Comparison of ENCODE assay signal across 26 cellular contexts in the genomic region with DNA sequence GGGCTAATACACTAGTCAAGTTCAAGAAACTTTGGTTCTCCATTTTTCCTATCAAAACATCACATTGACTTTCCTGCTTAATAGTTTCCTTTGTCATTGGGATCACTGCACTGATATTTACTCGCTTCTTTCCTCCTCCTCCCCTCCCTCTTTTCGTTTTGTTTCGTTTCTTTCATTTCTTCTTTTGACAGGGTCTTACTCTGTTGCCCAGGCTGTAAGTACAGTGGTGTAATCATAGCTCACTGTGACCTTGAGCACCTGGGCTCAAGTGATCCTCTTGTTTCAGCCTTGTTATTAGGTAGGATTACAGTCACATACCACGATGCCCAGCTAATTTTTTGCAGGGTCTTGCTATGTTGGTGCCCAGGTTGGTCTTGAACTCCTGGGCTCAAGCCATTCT.
"Had no signal": no experiment of that assay in that cellular context is flagged by ENCODE, and none has a peak within 500 bp of the region (broad histone marks: within the 10 kb centered on the region; RNA-seq: fewer than 3 reads in every experiment).

No MANE protein-coding gene starts in this region.

- ATAC-seq: activated CD4-positive, alpha-beta T cell treated with anti-CD3 and anti-CD28 coated beads for 36 hours; activated T-cell treated with anti-CD3 and anti-CD28 coated beads, Interleukin-2, amount 50 U/mL, for 4 hours; pancreas; psoas muscle; stimulated activated naive CD8-positive, alpha-beta T cell treated with anti-CD3 and anti-CD28 coated beads, Interleukin-15, amount 100 ng/mL, for 72 hours had no signal

- H3K27me3 Mint-ChIP-seq: activated B cell treated with CpG ODN at 0.5 μM for 24 hours; activated CD4-positive, alpha-beta T cell treated with anti-CD3 and anti-CD28 coated beads for 36 hours; brain; stimulated activated naive CD8-positive, alpha-beta T cell treated with anti-CD3 and anti-CD28 coated beads, Interleukin-15, amount 100 ng/mL, for 72 hours had no signal

- H3K4me3 Mint-ChIP-seq: activated B cell treated with CpG ODN at 0.5 μM for 24 hours; activated CD4-positive, alpha-beta T cell treated with anti-CD3 and anti-CD28 coated beads for 36 hours; activated T-cell treated with anti-CD3 and anti-CD28 coated beads, Interleukin-2, amount 50 U/mL, for 4 hours; brain; nephron progenitor cell; stimulated activated naive CD8-positive, alpha-beta T cell treated with anti-CD3 and anti-CD28 coated beads, Interleukin-15, amount 100 ng/mL, for 72 hours had no signal

- H3K27ac Mint-ChIP-seq: activated B cell treated with CpG ODN at 0.5 μM for 24 hours; activated CD4-positive, alpha-beta T cell treated with anti-CD3 and anti-CD28 coated beads for 36 hours; activated T-helper 2 cell treated with anti-CD3 and anti-CD28 coated beads, Interferon-gamma antibody, Interleukin-2, Interleukin-4, amounts not matched to agents 10 μg/mL and 5 μg/mL and 100 μg/mL, durations not matched to agents 14 hours and 24 hours and 36 hours; nephron progenitor cell; stimulated activated naive CD8-positive, alpha-beta T cell treated with anti-CD3 and anti-CD28 coated beads, Interleukin-15, amount 100 ng/mL, for 72 hours had no signal

- H3K27ac ChIP-seq: esophagus muscularis mucosa, left ventricle myocardium inferior, pancreas, psoas muscle, right atrium auricular region, suprapubic skin, transverse colon had no signal

- H3K4me1 Mint-ChIP-seq: nephron progenitor cell had no signal

- DNase-seq: activated B cell treated with CpG ODN at 0.5 μM for 24 hours; activated CD4-positive, alpha-beta T cell treated with anti-CD3 and anti-CD28 coated beads for 36 hours; activated CD4-positive, alpha-beta T cell treated with anti-CD3 and anti-CD28 coated beads, Interleukin-2, amount 50 U/mL, for 4 hours; activated CD8-positive, alpha-beta memory T cell treated with anti-CD3 and anti-CD28 coated beads for 24 hours; activated CD8-positive, alpha-beta memory T cell treated with anti-CD3 and anti-CD28 coated beads, Interleukin-2, amount 50 U/mL, for 4 hours; activated naive CD4-positive, alpha-beta T cell; activated T-cell treated with anti-CD3 and anti-CD28 coated beads, Interleukin-2, amount 50 U/mL, for 4 hours; aorta; glutamatergic neuron; hippocampal formation; kidney glomerular epithelial cell; left ventricle myocardium inferior; mammary epithelial cell; midbrain; nephron progenitor cell; pancreas; psoas muscle; stimulated activated CD4-positive, alpha-beta T cell treated with anti-CD3 and anti-CD28 coated beads, Interleukin-4, amount 100 ng/mL, for 24 hours; stimulated activated naive CD8-positive, alpha-beta T cell treated with anti-CD3 and anti-CD28 coated beads, Interleukin-15, amount 100 ng/mL, for 72 hours; T1000; transverse colon had no signal
